Comparison of ENCODE assay signal across 8 cellular contexts in the genomic region with DNA sequence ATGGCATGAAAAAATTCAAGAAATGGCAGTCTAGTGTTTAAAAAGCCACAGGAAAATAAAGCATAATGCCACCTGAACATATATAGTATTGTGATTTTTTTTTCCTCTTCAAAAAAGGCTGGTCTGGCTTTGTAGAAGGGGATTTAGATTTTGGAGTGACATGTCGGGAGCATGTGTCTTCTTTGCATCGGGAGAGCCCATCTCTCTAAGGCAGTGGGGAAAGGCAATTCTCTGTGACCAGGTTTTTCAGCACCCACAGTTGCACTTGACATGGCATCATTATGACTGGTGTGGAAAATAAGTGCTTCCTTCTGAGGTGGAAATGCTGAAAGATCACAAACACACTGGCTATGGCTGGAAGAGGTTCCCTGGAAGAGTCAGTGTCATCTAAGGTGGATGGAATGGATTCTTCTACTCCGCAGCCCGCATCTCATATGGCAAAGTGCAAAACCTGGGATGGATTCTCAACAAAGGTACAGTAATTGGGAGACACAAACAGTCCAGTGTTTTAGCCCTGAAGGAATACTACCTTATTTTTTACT.
A peak's percentile ranks its signal among the peaks of the same experiment; 100 is the strongest.
DNase-seq lines count a peak whose midpoint lies in the region; ATAC-seq, FAIRE-seq and TF ChIP-seq lines count a peak whose summit lies in the region.

No MANE protein-coding gene starts in this region.

- no peak overlapping the region for H3K4me3 ChIP-seq in CD8-positive, alpha-beta T cell (ENCODE audit: low read depth, low read length)
- H3K4me3 ChIP-seq in Loucy (ENCODE audit: low read length, poor library complexity, severe bottlenecking) (peak overlapping the region; percentile 67), foreskin fibroblast (ENCODE audit: low read depth in 1 of 2, low read length in 2 of 2) (peak overlapping the region; percentile 17 to 36)

- H3K36me3 Mint-ChIP-seq in CD8-positive, alpha-beta T cell: no peaks in the 10 kb centered on the region
- H3K36me3 Mint-ChIP-seq in nephron progenitor cell (ENCODE audit: low read depth): no peaks in the 10 kb centered on the region

- H3K4me2 ChIP-seq in Loucy (ENCODE audit: low read depth, low read length, poor library complexity, severe bottlenecking): peak overlapping the region; percentile 65

- no peak for ATAC-seq in CD8-positive, alpha-beta T cell
- ATAC-seq in HG03280 (IDR thresholded peaks at IDR 0.05; ENCODE audit: unreplicated experiment): no peak

- H3K9me3 Mint-ChIP-seq in CD8-positive, alpha-beta T cell: no peaks in the 10 kb centered on the region
- H3K9me3 Mint-ChIP-seq in nephron progenitor cell: no peaks in the 10 kb centered on the region

- no peaks in the 10 kb centered on the region for H3K36me3 ChIP-seq in CD8-positive, alpha-beta T cell (ENCODE audit: insufficient read depth, low read length)
- no peaks in the 10 kb centered on the region for H3K36me3 ChIP-seq in Loucy (ENCODE audit: insufficient read depth, low read length)

- TF ChIP-seq CTCF in CD8-positive, alpha-beta T cell (IDR thresholded peaks at IDR 0.05): no peak
- no peak for TF ChIP-seq CTCF in Loucy (conservative IDR thresholded peaks at IDR 0.05; ENCODE audit: low read length)
- no peak for TF ChIP-seq CTCF in foreskin fibroblast (IDR thresholded peaks at IDR 0.05; ENCODE audit: low read depth, low read length)
- no peak for TF ChIP-seq CTCF in nephron progenitor cell (IDR thresholded peaks at IDR 0.05)

- FAIRE-seq in GM12891 (lab: Jason Lieb, UNC): no peak

- no peak overlapping the region for H3K27ac ChIP-seq in CD8-positive, alpha-beta T cell (ENCODE audit: low read depth, low read length)

- no peaks in the 10 kb centered on the region for H3K9me2 ChIP-seq in Loucy (replicated peaks; ENCODE audit: low read depth, low read length)

- H3K9me3 ChIP-seq in CD8-positive, alpha-beta T cell (ENCODE audit: low read length): no peaks in the 10 kb centered on the region
- no peaks in the 10 kb centered on the region for H3K9me3 ChIP-seq in Loucy (ENCODE audit: insufficient read depth, low read depth, low read length)

- H2AFZ ChIP-seq in Loucy (ENCODE audit: low read length): peak overlapping the region; percentile 91

- H3K4me3 Mint-ChIP-seq in CD8-positive, alpha-beta T cell: no peak overlapping the region
- peak overlapping the region; percentile 71 for H3K4me3 Mint-ChIP-seq in nephron progenitor cell

- peaks cover 5% of the 10 kb centered on the region for H3K4me1 Mint-ChIP-seq in CD8-positive, alpha-beta T cell (ENCODE audit: low read depth)
- peaks cover 55% of the 10 kb centered on the region for H3K4me1 Mint-ChIP-seq in nephron progenitor cell

- intact Hi-C loops in CD8-positive, alpha-beta T cell (cut with DNase I, micrococcal nuclease): no loop called here

- no peaks in the 10 kb centered on the region for H3K4me1 ChIP-seq in CD8-positive, alpha-beta T cell (ENCODE audit: insufficient read depth, low read length)
- H3K4me1 ChIP-seq in Loucy (ENCODE audit: insufficient read depth, low read length, poor library complexity, severe bottlenecking): peaks cover 12% of the 10 kb centered on the region

- POLR2A ChIA-PET in CD8-positive, alpha-beta T cell (lab: Charles Lee): no interaction called here

- H3K27me3 ChIP-seq in CD8-positive, alpha-beta T cell (ENCODE audit: insufficient read depth, low read length): peaks cover 6% of the 10 kb centered on the region
- H3K27me3 ChIP-seq in Loucy (ENCODE audit: insufficient read depth, low read length, poor library complexity, severe bottlenecking): no peaks in the 10 kb centered on the region

- peak overlapping the region; percentile 63 for H3K9ac ChIP-seq in Loucy (ENCODE audit: low read depth, low read length, poor library complexity, severe bottlenecking)

- DNase-seq in CD8-positive, alpha-beta T cell: peak in 1 of 7 experiments; percentile 16
- DNase-seq in T-helper 9 cell (peak; percentile 7), foreskin fibroblast (peak; percentile 78 to 92), nephron progenitor cell (peak; percentile 51), GM12891 (ENCODE audit: insufficient read length, low spot score) (no peak), NOMO-1 (lab: John Stamatoyannopoulos, UW; ENCODE audit: unreplicated experiment in 2 of 2) (no peak)

- H3K27ac Mint-ChIP-seq in CD8-positive, alpha-beta T cell: peak overlapping the region; percentile 29
- no peak overlapping the region for H3K27ac Mint-ChIP-seq in nephron progenitor cell

- no peak for TF ChIP-seq POLR2A in GM12891 (IDR thresholded peaks at IDR 0.05; ENCODE audit: low read depth, low read length)

- H3F3A ChIP-seq in Loucy (ENCODE audit: low read depth): no peaks in the 10 kb centered on the region

- no peaks in the 10 kb centered on the region for H4K20me1 ChIP-seq in Loucy (ENCODE audit: insufficient read depth, low read length, poor library complexity, severe bottlenecking)

- peaks cover 51% of the 10 kb centered on the region for H3K27me3 Mint-ChIP-seq in CD8-positive, alpha-beta T cell (ENCODE audit: low read depth)
- peaks cover 23% of the 10 kb centered on the region for H3K27me3 Mint-ChIP-seq in nephron progenitor cell (ENCODE audit: low read depth, poor library complexity)

- H3K79me2 ChIP-seq in Loucy (ENCODE audit: insufficient read depth, low read length): peaks cover 4% of the 10 kb centered on the region; the same call in 1 of the 2 replicates

- CTCF ChIA-PET in CD8-positive, alpha-beta T cell (lab: Charles Lee): interaction anchor here (1.1 kb wide), 1 partner anchor 13 kb away, joined by 3 read pairs; no protein-coding TSS in a partner anchor

TF ChIP-seq in GM12891, 5 proteins besides CTCF, POLR2A, EP300 and RAD21:
- TF ChIP-seq POU2F2 (IDR thresholded peaks at IDR 0.05; ENCODE audit: low read depth, low read length) (no peak), SPI1 (IDR thresholded peaks at IDR 0.05; ENCODE audit: low read depth, low read length) (no peak), PAX5 (IDR thresholded peaks at IDR 0.05; ENCODE audit: insufficient read depth, low read length, severe bottlenecking) (no peak), TAF1 (IDR thresholded peaks at IDR 0.05; ENCODE audit: low read depth, low read length) (no peak), POLR2AphosphoS5 (IDR thresholded peaks at IDR 0.05; ENCODE audit: low read depth, low read length) (no peak)

Comparison
In these comparisons a context has a peak if more than half of its experiments do, and no peak if none do; other contexts are left out.
1. DNase-seq: peak in T-helper 9 cell (single experiment), foreskin fibroblast (2 of 2) and nephron progenitor cell (single experiment); none in GM12891 (single experiment) and NOMO-1 (0 of 2).